8 cellular contexts compared by ENCODE assay signal in the genomic region with DNA sequence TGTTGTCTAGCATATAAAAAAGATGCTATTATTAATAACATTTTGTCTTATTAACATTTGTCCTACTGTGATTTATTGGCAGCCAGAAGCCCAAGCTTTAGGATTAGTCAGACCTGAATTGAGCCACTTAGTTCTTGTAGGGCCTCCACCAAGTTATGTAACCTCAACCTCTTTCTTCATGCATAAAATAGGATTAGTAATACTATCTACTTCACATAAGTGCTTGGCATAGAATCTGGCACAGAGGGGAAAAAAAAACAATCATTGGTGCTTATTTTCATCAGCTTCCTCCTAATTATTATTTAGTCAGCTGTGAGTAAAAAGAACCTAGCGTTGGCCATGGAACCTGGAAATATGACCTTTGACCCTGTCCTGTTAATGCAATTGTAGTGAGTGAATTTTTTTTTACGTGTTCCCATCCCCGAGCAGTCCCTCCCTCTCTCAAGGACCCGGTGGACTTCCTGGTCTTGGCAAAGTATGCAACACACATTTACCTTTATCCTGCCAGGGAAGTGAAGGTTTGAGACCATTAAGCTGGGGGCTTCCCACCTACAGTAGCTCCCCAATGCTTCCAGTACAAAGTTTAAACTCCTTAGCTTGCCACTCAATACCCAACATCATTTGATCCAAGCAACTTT.
"Had no signal": no experiment of that assay in that cellular context is flagged by ENCODE, and none has a peak within 500 bp of the region (broad histone marks: within the 10 kb centered on the region; RNA-seq: fewer than 3 reads in every experiment).

No MANE protein-coding gene starts in this region.

- H3K4me1 ChIP-seq: heart left ventricle, left ventricle myocardium inferior, tibial artery, vagina had no signal

- ATAC-seq: heart left ventricle had no signal

- H3K27ac ChIP-seq: heart left ventricle, left ventricle myocardium inferior, tibial artery, vagina had no signal

- H3K4me3 ChIP-seq: heart left ventricle, left ventricle myocardium inferior, tibial artery, vagina had no signal

- H3K36me3 ChIP-seq: heart left ventricle, left ventricle myocardium inferior, tibial artery, vagina had no signal

- H3K9me3 ChIP-seq: heart left ventricle, left ventricle myocardium inferior, tibial artery, vagina had no signal

- DNase-seq: activated CD4-positive, alpha-beta memory T cell treated with anti-CD3 and anti-CD28 coated beads for 36 hours; activated gamma-delta T cell; activated T-cell treated with anti-CD3 and anti-CD28 coated beads, Interleukin-2, amount 50 U/mL, for 48 hours; heart left ventricle; left ventricle myocardium inferior; mesenchymal stem cell; tibial artery had no signal
